Comparison of ENCODE assay signal across 8 cellular contexts in genomic region chr5:141477169-141477568, GRCh38. TPM values are rescaled to one million over a fixed set of nuclear protein-coding genes. Genes with fewer than 3 reads are reported as not detected.
DNase-seq lines count a peak whose midpoint lies in the region; ATAC-seq, FAIRE-seq and TF ChIP-seq lines count a peak whose summit lies in the region.

No MANE protein-coding gene starts in this region.

- H3K4me1 ChIP-seq in iPS-18a (ENCODE audit: control insufficient read depth, low read depth, low read length) (no peaks in the 10 kb centered on the region), small intestine (ENCODE audit: control insufficient read depth in 2 of 2, insufficient read depth in 1 of 2, low read depth in 1 of 2, low read length in 1 of 2) (no peaks in the 10 kb centered on the region)

- no peaks in the 10 kb centered on the region for H3K36me3 ChIP-seq in iPS-18a (ENCODE audit: control insufficient read depth, low read depth, low read length)
- no peaks in the 10 kb centered on the region for H3K36me3 ChIP-seq in small intestine (ENCODE audit: control insufficient read depth in 2 of 2, insufficient read depth in 2 of 2, low read length in 2 of 2)

- no peaks in the 10 kb centered on the region for H3K9me3 Mint-ChIP-seq in activated T-helper 1 cell treated with anti-CD3 and anti-CD28 coated beads, Interleukin-12 subunit alpha, Interleukin-12 subunit beta, Interleukin-2, Interleukin-4 antibody, amounts not matched to agents 30 ng/mL and 10 ng/mL and 1 ng/mL, durations not matched to agents 14 hours and 24 hours and 36 hours

- peaks cover 58% of the 10 kb centered on the region for H3K27me3 Mint-ChIP-seq in activated T-helper 1 cell treated with anti-CD3 and anti-CD28 coated beads, Interleukin-12 subunit alpha, Interleukin-12 subunit beta, Interleukin-2, Interleukin-4 antibody, amounts not matched to agents 30 ng/mL and 10 ng/mL and 1 ng/mL, durations not matched to agents 14 hours and 24 hours and 36 hours (ENCODE audit: insufficient read depth)

- intact Hi-C loops in activated T-helper 1 cell treated with anti-CD3 and anti-CD28 coated beads, Interleukin-12 subunit alpha, Interleukin-12 subunit beta, Interleukin-2, Interleukin-4 antibody, amounts not matched to agents 30 ng/mL and 10 ng/mL and 1 ng/mL, durations not matched to agents 14 hours and 24 hours and 36 hours (cut with micrococcal nuclease): loop anchor here (5.0 kb wide), 1 partner anchor 55 kb away; the partner anchor contains the start of gene PCDHGA11

- FAIRE-seq in small intestine (lab: Jason Lieb, UNC): no peak

- WGBS in small intestine, 3 donors: 26 to 35% (median 30%) methylated on average over 17 of the region's 17 CpGs

- no peaks in the 10 kb centered on the region for H3K36me3 Mint-ChIP-seq in activated T-helper 1 cell treated with anti-CD3 and anti-CD28 coated beads, Interleukin-12 subunit alpha, Interleukin-12 subunit beta, Interleukin-2, Interleukin-4 antibody, amounts not matched to agents 30 ng/mL and 10 ng/mL and 1 ng/mL, durations not matched to agents 14 hours and 24 hours and 36 hours (ENCODE audit: low read depth)

- peak overlapping the region; percentile 58 for H3K4me3 ChIP-seq in HFF-Myc (replicated peaks; ENCODE audit: low read depth, low read length)
- H3K4me3 ChIP-seq in iPS-18a (ENCODE audit: low read length): peak overlapping the region; percentile 66
- H3K4me3 ChIP-seq in skin epidermis: peak overlapping the region; percentile 44 to 71 (median 48)
- H3K4me3 ChIP-seq in small intestine (ENCODE audit: low read depth in 1 of 2, low read length in 2 of 2): no peak overlapping the region

- H3K4me3 Mint-ChIP-seq in activated T-helper 1 cell treated with anti-CD3 and anti-CD28 coated beads, Interleukin-12 subunit alpha, Interleukin-12 subunit beta, Interleukin-2, Interleukin-4 antibody, amounts not matched to agents 30 ng/mL and 10 ng/mL and 1 ng/mL, durations not matched to agents 14 hours and 24 hours and 36 hours: peak overlapping the region; percentile 34

- no peak for TF ChIP-seq CTCF in HFF-Myc (IDR thresholded peaks at IDR 0.05; ENCODE audit: low read depth, low read length, missing control alignments)

- no peak overlapping the region for H3K27ac Mint-ChIP-seq in activated T-helper 1 cell treated with anti-CD3 and anti-CD28 coated beads, Interleukin-12 subunit alpha, Interleukin-12 subunit beta, Interleukin-2, Interleukin-4 antibody, amounts not matched to agents 30 ng/mL and 10 ng/mL and 1 ng/mL, durations not matched to agents 14 hours and 24 hours and 36 hours

- DNase-seq in HFF-Myc (ENCODE audit: extremely low read depth, low read depth) (no peak), dedifferentiated amniotic fluid mesenchymal stem cell (ENCODE audit: extremely low spot score) (no peak), small intestine (no peak)
- DNase-seq in activated T-helper 1 cell treated with anti-CD3 and anti-CD28 coated beads, Interleukin-12 subunit alpha, Interleukin-12 subunit beta, Interleukin-2, Interleukin-4 antibody, amounts not matched to agents 30 ng/mL and 10 ng/mL and 1 ng/mL, durations not matched to agents 14 hours and 24 hours and 36 hours (ENCODE audit: low spot score): no peak

- H3K27me3 ChIP-seq in iPS-18a (ENCODE audit: control insufficient read depth, insufficient read depth, low read length): peaks cover 31% of the 10 kb centered on the region
- H3K27me3 ChIP-seq in small intestine (ENCODE audit: control insufficient read depth in 2 of 2, insufficient read depth in 2 of 2, low read length in 2 of 2): peaks cover 0 to 6% of the 10 kb centered on the region in 2 donors

- ATAC-seq in HG02798 (IDR thresholded peaks at IDR 0.05; ENCODE audit: poor library complexity, unreplicated experiment) (no peak), GM21528 (IDR thresholded peaks at IDR 0.05; ENCODE audit: low FRiP score, unreplicated experiment) (no peak)

- no peak overlapping the region for H3K9ac ChIP-seq in iPS-18a (ENCODE audit: low read length)

- peaks cover 16% of the 10 kb centered on the region for H3K4me1 Mint-ChIP-seq in activated T-helper 1 cell treated with anti-CD3 and anti-CD28 coated beads, Interleukin-12 subunit alpha, Interleukin-12 subunit beta, Interleukin-2, Interleukin-4 antibody, amounts not matched to agents 30 ng/mL and 10 ng/mL and 1 ng/mL, durations not matched to agents 14 hours and 24 hours and 36 hours (ENCODE audit: low read depth)

- H3K27ac ChIP-seq in iPS-18a (ENCODE audit: low read length) (no peak overlapping the region), skin epidermis (peak overlapping the region in 12 of 21 experiments; percentile 7 to 89 (median 83)), small intestine (ENCODE audit: low read depth in 1 of 2, low read length in 1 of 2) (no peak overlapping the region)

- H3K9me3 ChIP-seq in iPS-18a (ENCODE audit: control insufficient read depth, low read depth, low read length) (no peaks in the 10 kb centered on the region), small intestine (ENCODE audit: control insufficient read depth, low read depth) (no peaks in the 10 kb centered on the region)

RNA-seq across cellular contexts. Expression of gene PCDHGC3, which starts 1.4 kb away (rescaled TPM):
- total RNA-seq in activated T-helper 1 cell treated with anti-CD3 and anti-CD28 coated beads, Interleukin-12 subunit alpha, Interleukin-12 subunit beta, Interleukin-2, Interleukin-4 antibody, amounts not matched to agents 30 ng/mL and 10 ng/mL and 1 ng/mL, durations not matched to agents 14 hours and 24 hours and 36 hours: 0.31 and 0.32 TPM in 2 replicates
- polyA plus RNA-seq in small intestine: 10 to 100 TPM in 1 of 3 donors, 1 to 10 TPM in 2; 2.5 to 33.3 (median 3.0) TPM

RNA-seq across cellular contexts. Expression of gene PCDHGC4, which starts 7.7 kb away (rescaled TPM):
- not detected in 2 replicates for total RNA-seq in activated T-helper 1 cell treated with anti-CD3 and anti-CD28 coated beads, Interleukin-12 subunit alpha, Interleukin-12 subunit beta, Interleukin-2, Interleukin-4 antibody, amounts not matched to agents 30 ng/mL and 10 ng/mL and 1 ng/mL, durations not matched to agents 14 hours and 24 hours and 36 hours
- under 1 TPM in 1 of 3 donors, not detected in 2; 0.34 TPM for polyA plus RNA-seq in small intestine

RNA-seq across cellular contexts. Expression of gene PCDHGC5, which starts 11.7 kb away (rescaled TPM):
- total RNA-seq in activated T-helper 1 cell treated with anti-CD3 and anti-CD28 coated beads, Interleukin-12 subunit alpha, Interleukin-12 subunit beta, Interleukin-2, Interleukin-4 antibody, amounts not matched to agents 30 ng/mL and 10 ng/mL and 1 ng/mL, durations not matched to agents 14 hours and 24 hours and 36 hours: not detected in 2 replicates
- under 1 TPM in 1 of 3 donors, not detected in 2; 0.07 TPM for polyA plus RNA-seq in small intestine

RNA-seq across cellular contexts. Expression of gene PCDHGA12, which starts 46.9 kb away (rescaled TPM):
- 0.18 TPM in 1 of 2 replicates, not detected in the other for total RNA-seq in activated T-helper 1 cell treated with anti-CD3 and anti-CD28 coated beads, Interleukin-12 subunit alpha, Interleukin-12 subunit beta, Interleukin-2, Interleukin-4 antibody, amounts not matched to agents 30 ng/mL and 10 ng/mL and 1 ng/mL, durations not matched to agents 14 hours and 24 hours and 36 hours
- polyA plus RNA-seq in small intestine: 1 to 10 TPM in 1 of 3 donors, under 1 TPM in 1, not detected in 1; 0.54 to 1.5 TPM

RNA-seq across cellular contexts. Expression of gene PCDHGA11, which starts 56.3 kb away (rescaled TPM):
- 0.16 and 0.24 TPM in 2 replicates for total RNA-seq in activated T-helper 1 cell treated with anti-CD3 and anti-CD28 coated beads, Interleukin-12 subunit alpha, Interleukin-12 subunit beta, Interleukin-2, Interleukin-4 antibody, amounts not matched to agents 30 ng/mL and 10 ng/mL and 1 ng/mL, durations not matched to agents 14 hours and 24 hours and 36 hours
- polyA plus RNA-seq in small intestine: 1 to 10 TPM in 1 of 3 donors, not detected in 2; 1.0 TPM

Comparison
In these comparisons a context has a peak if more than half of its experiments do, and no peak if none do; other contexts are left out.
1. H3K4me3 ChIP-seq: peak in HFF-Myc (single experiment), iPS-18a (single experiment) and skin epidermis (7 of 7); none in small intestine (0 of 2).
2. H3K27ac ChIP-seq: peak in skin epidermis (12 of 21); none in iPS-18a (single experiment) and small intestine (0 of 2).